ENCODE assay signal across 9 cellular contexts in the genomic region with DNA sequence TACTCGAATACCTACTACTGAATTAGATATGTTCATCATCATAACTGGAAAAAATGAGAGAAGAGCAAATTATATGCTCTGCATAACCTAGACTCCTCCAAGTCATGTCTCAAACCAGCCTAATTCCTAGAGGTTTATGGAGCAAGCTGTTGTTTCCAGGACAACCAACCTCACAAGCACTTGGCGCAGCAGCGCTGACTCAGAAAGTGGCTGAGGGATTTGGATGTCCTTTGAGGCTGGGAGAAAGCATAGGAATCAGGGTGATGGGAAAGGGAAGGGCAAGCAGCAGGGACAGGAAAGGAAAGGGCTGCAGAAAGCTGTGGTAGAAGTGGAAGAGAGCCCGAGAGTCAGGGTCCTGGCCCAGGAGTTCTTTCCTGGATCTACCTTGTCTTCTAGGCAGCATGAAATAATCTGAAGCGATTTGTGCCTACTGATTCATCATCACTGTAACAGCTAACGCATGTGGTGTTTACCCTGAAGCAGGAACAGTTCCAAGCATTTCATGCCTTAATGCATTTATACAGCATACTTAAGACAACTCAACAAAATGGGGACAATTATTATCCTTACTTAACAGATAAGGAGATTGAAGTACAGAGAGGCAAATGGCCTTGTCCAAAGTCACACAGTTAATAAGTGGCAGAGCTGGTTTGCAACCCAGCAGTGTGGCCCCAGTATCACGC. TPM values are rescaled to one million over a fixed set of nuclear protein-coding genes. Genes with fewer than 3 reads are reported as not detected.
DNase-seq lines count a peak whose midpoint lies in the region; ATAC-seq lines count a peak whose summit lies in the region.
"Had no signal": no experiment of that assay in that cellular context is flagged by ENCODE, and none has a peak within 500 bp of the region (broad histone marks: within the 10 kb centered on the region; RNA-seq: fewer than 3 reads in every experiment).

No MANE protein-coding gene starts in this region.

- H3K4me1 Mint-ChIP-seq in memory B cell, result peaks cover 63% of the 10 kb centered on the region

- DNase-seq in ACHN (peak; percentile 96), H4 (ENCODE audit: low spot score) (peak; percentile 56), astrocyte of the hippocampus (ENCODE audit: low read depth, low spot score) (peak; percentile 88), memory B cell (ENCODE audit: low spot score in 2 of 2) (no peak), NK-92 (lab: John Stamatoyannopoulos, UW; ENCODE audit: unreplicated experiment) (no peak)
- DNase-seq: activated CD8-positive, alpha-beta memory T cell treated with anti-CD3 and anti-CD28 coated beads, Interleukin-2, amount 50 U/mL, for 4 hours had no signal

- in situ Hi-C loops in ACHN (cut with HindIII; ENCODE audit: low pct_ligation_motif_present, low pct_unique_long_range_greater_than_20kb, low sequenced_read_pairs), result no loop called here

- peak overlapping the region; percentile 86 for H3K4me3 Mint-ChIP-seq in memory B cell

- no peaks in the 10 kb centered on the region for H3K27me3 Mint-ChIP-seq in memory B cell

- H3K9me3 Mint-ChIP-seq in memory B cell, result no peaks in the 10 kb centered on the region

- H3K36me3 Mint-ChIP-seq in memory B cell, result peaks cover 28% of the 10 kb centered on the region

- peak overlapping the region; percentile 90 for H3K27ac Mint-ChIP-seq in memory B cell

- ATAC-seq in memory B cell (ENCODE audit: low read depth) (no peak), GM19351 (IDR thresholded peaks at IDR 0.05; ENCODE audit: unreplicated experiment) (no peak), GM21528 (IDR thresholded peaks at IDR 0.05; ENCODE audit: low FRiP score, unreplicated experiment) (no peak), GM21576 (IDR thresholded peaks at IDR 0.05; ENCODE audit: unreplicated experiment) (no peak)

RNA-seq across cellular contexts. Expression of gene PLEK, which starts 3.7 kb away (rescaled TPM):
- 0.12 TPM in 1 of 2 replicates, not detected in the other for total RNA-seq in H4 (2014; rRNA removed; shearing (Covaris generic))

RNA-seq across cellular contexts. Expression of gene CNRIP1, which starts 49.0 kb away (rescaled TPM):
- 19.7 and 32.6 TPM in 2 replicates for total RNA-seq in H4 (2014; rRNA removed; shearing (Covaris generic))

Comparison
In these comparisons a context has a peak if more than half of its experiments do, and no peak if none do; other contexts are left out.
1. DNase-seq: peak in ACHN (single experiment), H4 (single experiment) and astrocyte of the hippocampus (single experiment); none in memory B cell (0 of 2) and NK-92 (single experiment).